9 cellular contexts compared by ENCODE assay signal in genomic region chr12:116735951-116736599, GRCh38. TPM values are rescaled to one million over a fixed set of nuclear protein-coding genes. Genes with fewer than 3 reads are reported as not detected.
DNase-seq lines count a peak whose midpoint lies in the region; ATAC-seq lines count a peak whose summit lies in the region.
"Had no signal": no experiment of that assay in that cellular context is flagged by ENCODE, and none has a peak within 500 bp of the region (broad histone marks: within the 10 kb centered on the region; RNA-seq: fewer than 3 reads in every experiment).

No MANE protein-coding gene starts in this region.

- no peaks in the 10 kb centered on the region for H3K9me3 ChIP-seq in CD4-positive, CD25-positive, alpha-beta regulatory T cell (ENCODE audit: control insufficient read depth in 2 of 2, low read length in 2 of 2)

- peak overlapping the region; percentile 94 for H3K4me3 ChIP-seq in CD4-positive, CD25-positive, alpha-beta regulatory T cell (ENCODE audit: low read depth, low read length)

- peaks cover 8% of the 10 kb centered on the region for H3K27me3 Mint-ChIP-seq in CD4-positive, CD25-positive, alpha-beta regulatory T cell
- H3K27me3 Mint-ChIP-seq in naive B cell, result no peaks in the 10 kb centered on the region

- H3K27ac Mint-ChIP-seq in CD4-positive, CD25-positive, alpha-beta regulatory T cell, result peak overlapping the region in 2 of 3 donors; percentile 71 to 76
- H3K27ac Mint-ChIP-seq in naive B cell, result peak overlapping the region in 3 of 6 donors; percentile 78 to 94 (median 83)

- no peaks in the 10 kb centered on the region for H3K27me3 ChIP-seq in CD4-positive, CD25-positive, alpha-beta regulatory T cell (ENCODE audit: control insufficient read depth, insufficient read depth, low read length)

- H3K4me3 Mint-ChIP-seq in CD4-positive, CD25-positive, alpha-beta regulatory T cell, result peak overlapping the region; percentile 90 to 97 (median 92)
- peak overlapping the region; percentile 90 to 98 (median 94) for H3K4me3 Mint-ChIP-seq in naive B cell

- H3K9me3 Mint-ChIP-seq in CD4-positive, CD25-positive, alpha-beta regulatory T cell, result peaks cover 0 to 2% (median 0%) of the 10 kb centered on the region in 7 donors
- no peaks in the 10 kb centered on the region for H3K9me3 Mint-ChIP-seq in naive B cell

- ATAC-seq in CD4-positive, CD25-positive, alpha-beta regulatory T cell (ENCODE audit: low read depth in 2 of 2), result no peak
- no peak for ATAC-seq in naive B cell (ENCODE audit: low read depth in 2 of 2)
- ATAC-seq in GM21619 (IDR thresholded peaks at IDR 0.05; ENCODE audit: unreplicated experiment), result no peak
- ATAC-seq in HG03442 (IDR thresholded peaks at IDR 0.05; ENCODE audit: unreplicated experiment), result no peak

- no peak for DNase-seq in CD4-positive, CD25-positive, alpha-beta regulatory T cell
- DNase-seq in HuH-7.5 (ENCODE audit: low spot score) (peak; percentile 49), T47D (ENCODE audit: low read depth in 1 of 2, low spot score in 1 of 2) (peak; percentile 68 to 75), naive B cell (no peak), NOMO-1 (lab: John Stamatoyannopoulos, UW; ENCODE audit: unreplicated experiment in 2 of 2) (no peak)
- no peak for DNase-seq in effector CD4-positive, alpha-beta T cell
- DNase-seq: NCI-H2227 treated with DMSO at 0.1 percent for 48 hours had no signal

- peaks cover 22 to 50% (median 32%) of the 10 kb centered on the region in 4 donors for H3K4me1 Mint-ChIP-seq in CD4-positive, CD25-positive, alpha-beta regulatory T cell
- H3K4me1 Mint-ChIP-seq in naive B cell, result peaks cover 37 to 58% (median 38%) of the 10 kb centered on the region in 3 donors

- in situ Hi-C loops in T47D (cut with HindIII; ENCODE audit: low pct_unique_long_range_greater_than_20kb, low sequenced_read_pairs), result no loop called here

- peaks cover 26% of the 10 kb centered on the region for H3K4me1 ChIP-seq in CD4-positive, CD25-positive, alpha-beta regulatory T cell (ENCODE audit: control insufficient read depth, insufficient read depth, low read length, poor library complexity, severe bottlenecking)

- H3K36me3 Mint-ChIP-seq in CD4-positive, CD25-positive, alpha-beta regulatory T cell, result peaks cover 19% of the 10 kb centered on the region
- H3K36me3 Mint-ChIP-seq in naive B cell, result peaks cover 8 to 13% of the 10 kb centered on the region in 2 donors

- peaks cover 15% of the 10 kb centered on the region for H3K36me3 ChIP-seq in CD4-positive, CD25-positive, alpha-beta regulatory T cell (ENCODE audit: control insufficient read depth, insufficient read depth, low read length)

- no peak overlapping the region for H3K27ac ChIP-seq in CD4-positive, CD25-positive, alpha-beta regulatory T cell (ENCODE audit: insufficient read depth, low read length, poor library complexity, severe bottlenecking)

RNA-seq across cellular contexts. Expression of gene SPRING1, which starts 1.8 kb away (rescaled TPM):
- 22.8 TPM for total RNA-seq in CD4-positive, CD25-positive, alpha-beta regulatory T cell
- polyA plus RNA-seq in CD4-positive, CD25-positive, alpha-beta regulatory T cell, result 10 to 100 TPM; 18.2 to 28.5 (median 23.2) TPM
- 10 to 100 TPM; 26.9 to 47.1 (median 31.9) TPM for polyA plus RNA-seq in naive B cell (ENCODE audit: low read depth in 6 of 6)

RNA-seq across cellular contexts. Expression of gene RNFT2, which starts 2.0 kb away (rescaled TPM):
- 9.7 TPM for total RNA-seq in CD4-positive, CD25-positive, alpha-beta regulatory T cell
- polyA plus RNA-seq in CD4-positive, CD25-positive, alpha-beta regulatory T cell, result 1 to 10 TPM in 3 of 4 donors, under 1 TPM in 1; 0.69 to 6.6 (median 1.9) TPM
- 1 to 10 TPM; 1.4 to 3.5 (median 2.5) TPM for polyA plus RNA-seq in naive B cell (ENCODE audit: low read depth in 6 of 6)

Comparison
In these comparisons a context has a peak if more than half of its experiments do, and no peak if none do; other contexts are left out.
1. DNase-seq: peak in HuH-7.5 (single experiment) and T47D (2 of 2); none in CD4-positive, CD25-positive, alpha-beta regulatory T cell (0 of 3), naive B cell (single experiment), NOMO-1 (0 of 2) and effector CD4-positive, alpha-beta T cell (single experiment).